In genomic region chr1:1542766-1543705, GRCh38 we compare ENCODE assay signal across 20 cellular contexts. TPM values are rescaled to one million over a fixed set of nuclear protein-coding genes. Genes with fewer than 3 reads are reported as not detected.
DNase-seq lines count a peak whose midpoint lies in the region; ATAC-seq, FAIRE-seq and TF ChIP-seq lines count a peak whose summit lies in the region.
"Had no signal": no experiment of that assay in that cellular context is flagged by ENCODE, and none has a peak within 500 bp of the region (broad histone marks: within the 10 kb centered on the region; RNA-seq: fewer than 3 reads in every experiment).

No MANE protein-coding gene starts in this region.

- POLR2A ChIA-PET in HCT116 (lab: Charles Lee) (no interaction called here), K562 (lab: Yijun Ruan, JAX) (interaction anchor here (0.6 to 4.7 kb wide), 2 partner anchors 9 to 14 kb away, joined by 4 to 36 read pairs; no protein-coding TSS in a partner anchor)

- H2AFZ ChIP-seq in HCT116 (ENCODE audit: low read depth, low read length, poor library complexity, severe bottlenecking): no peak overlapping the region
- no peak overlapping the region for H2AFZ ChIP-seq in K562 (ENCODE audit: low read depth, low read length)

- CTCF ChIA-PET in HCT116 (lab: Charles Lee): no interaction called here
- CTCF ChIA-PET in K562 (lab: Yijun Ruan, JAX; ENCODE audit: low intra/inter-chr PET ratio): no interaction called here

- H3K4me1 ChIP-seq in HCT116 (ENCODE audit: control insufficient read depth in 1 of 2, insufficient read depth in 2 of 2, low read length in 2 of 2): no peaks in the 10 kb centered on the region
- peaks cover 0 to 38% of the 10 kb centered on the region in 2 experiments; a peak in 2 of 5 replicates for H3K4me1 ChIP-seq in K562 (replicated peaks in 1 of 2; ENCODE audit: control insufficient read depth in 2 of 2, insufficient read depth in 2 of 2, low read length in 2 of 2)
- H3K4me1 ChIP-seq in mucosa of descending colon (ENCODE audit: low read depth): peaks cover 10% of the 10 kb centered on the region

- RAD21 ChIA-PET in HCT116 (lab: Charles Lee; ENCODE audit: low non-redundant PET in 1 of 2, low total read pairs in 2 of 2, uncharacterized antibody in 2 of 2, unreplicated experiment in 2 of 2): no interaction called here

- 0 out of 2 replicates have a peak, but pooled peaks have one; percentile 25 for ATAC-seq in HCT116
- ATAC-seq in K562: peak; percentile 72
- ATAC-seq in mucosa of descending colon: peak; percentile 5
- no peak for ATAC-seq in HG02885 (IDR thresholded peaks at IDR 0.05; ENCODE audit: poor library complexity, unreplicated experiment)
- ATAC-seq: activated naive CD4-positive, alpha-beta T cell treated with anti-CD3 and anti-CD28 coated beads, Interleukin-2, amount 50 U/mL, for 72 hours; activated T-cell treated with anti-CD3 and anti-CD28 coated beads, Interleukin-2, amount 50 U/mL, for 4 hours; gastroesophageal sphincter; stimulated activated effector memory CD8-positive, alpha-beta T cell treated with anti-CD3 and anti-CD28 coated beads, Interleukin-12 subunit alpha, Interleukin-12 subunit beta, amount 100 ng/mL, for 72 hours had no signal

- H3K4me3 ChIP-seq in HCT116 (replicated peaks in 1 of 2; ENCODE audit: low read depth in 1 of 2, low read length in 2 of 2) (no peak overlapping the region), K562 (no peak overlapping the region), mucosa of descending colon (no peak overlapping the region)
- H3K4me3 ChIP-seq: gastroesophageal sphincter, SK-N-MC, thyroid gland had no signal

- H3K79me2 ChIP-seq in HCT116 (ENCODE audit: insufficient read depth, low read length): peaks cover 3% of the 10 kb centered on the region; the same call in 1 of the 2 replicates
- peaks cover 10% of the 10 kb centered on the region; the same call in 2 of the 3 replicates for H3K79me2 ChIP-seq in K562 (ENCODE audit: control insufficient read depth, insufficient read depth, low read length)

- H3K27me3 ChIP-seq in HCT116 (ENCODE audit: insufficient read depth, low read length): no peaks in the 10 kb centered on the region
- no peaks in the 10 kb centered on the region for H3K27me3 ChIP-seq in K562 (ENCODE audit: control insufficient read depth in 2 of 2, insufficient read depth in 2 of 2, low read length in 2 of 2)
- H3K27me3 ChIP-seq: gastroesophageal sphincter, thyroid gland had no signal

- intact Hi-C loops in HCT116 (cut with micrococcal nuclease): no loop called here
- intact Hi-C loops in K562 (cut with micrococcal nuclease): no loop called here
- intact Hi-C loops in mucosa of descending colon (cut with DNase I, micrococcal nuclease): no loop called here

- H3K4me2 ChIP-seq in HCT116 (ENCODE audit: low read length): no peak overlapping the region
- H3K4me2 ChIP-seq in K562 (ENCODE audit: insufficient read depth, low read length): no peak overlapping the region
- H3K4me2 ChIP-seq: KMS-11 had no signal

- no peak overlapping the region for H3K27ac ChIP-seq in HCT116 (ENCODE audit: low read depth, low read length)
- H3K27ac ChIP-seq in K562 (ENCODE audit: extremely low read depth, low read depth, low read length): no peak overlapping the region
- H3K27ac ChIP-seq: gastroesophageal sphincter, KMS-11, SK-N-MC, thyroid gland had no signal

- H3K9me3 ChIP-seq in HCT116 (ENCODE audit: control insufficient read depth in 1 of 2, insufficient read depth in 1 of 2, low read depth in 1 of 2, low read length in 2 of 2) (no peaks in the 10 kb centered on the region), K562 (replicated peaks; ENCODE audit: control insufficient read depth, insufficient read depth, low read depth, low read length) (no peaks in the 10 kb centered on the region), mucosa of descending colon (no peaks in the 10 kb centered on the region)
- H3K9me3 ChIP-seq: gastroesophageal sphincter, thyroid gland had no signal

- TF ChIP-seq RAD21 in HCT116 (IDR thresholded peaks at IDR 0.05; ENCODE audit: low read depth): no peak
- TF ChIP-seq RAD21 in K562 (CRISPR knock-in tag; conservative IDR thresholded peaks at IDR 0.05 in 1 of 2, IDR thresholded peaks at IDR 0.05 in 1 of 2): no peak

- 94% methylated on average over 37 of the region's 45 CpGs for WGBS in K562 (ENCODE audit: insufficient coverage, low coverage, missing lambda C conversion rate)

- H4K20me1 ChIP-seq in HCT116 (ENCODE audit: insufficient read depth) (no peaks in the 10 kb centered on the region), K562 (replicated peaks; ENCODE audit: control insufficient read depth, insufficient read depth, low read length) (peaks cover 3% of the 10 kb centered on the region; the same call in 1 of the 2 replicates)

- no peak for TF ChIP-seq EP300 in K562 (IDR thresholded peaks at IDR 0.05; ENCODE audit: low read length)

- BruUV-seq in HCT116 (replicated peaks; lab: Mats Ljungman, UMichigan) (no TSS peak), K562 (replicated peaks; lab: Mats Ljungman, UMichigan) (no TSS peak)

- DNase-seq in HCT116 (ENCODE audit: low read depth, low spot score) (no peak), K562 (ENCODE audit: extremely low read depth in 1 of 4, low spot score in 3 of 4) (peak in 2 of 4 experiments; percentile 21 to 59), mucosa of descending colon (peak in 1 of 3 donors; percentile 51)
- no peak for DNase-seq in stimulated activated CD4-positive, alpha-beta T cell treated with anti-CD3 and anti-CD28 coated beads, Interleukin-1b, Interleukin-23, amount 100 ng/mL, for 48 hours
- no peak for DNase-seq in stimulated activated CD4-positive, alpha-beta T cell treated with anti-CD3 and anti-CD28 coated beads, Interleukin-4, amount 100 ng/mL, for 4 hours
- DNase-seq: activated T-cell treated with anti-CD3 and anti-CD28 coated beads, Interleukin-2, amount 50 U/mL, for 4 hours; DND-41; NCI-H1105; NCI-H2107; NCI-H526; T-helper 9 cell had no signal

- no peaks in the 10 kb centered on the region for H3K9me1 ChIP-seq in K562 (ENCODE audit: control insufficient read depth, insufficient read depth, low read length)

- H3K9ac ChIP-seq in HCT116 (ENCODE audit: low read length) (no peak overlapping the region), K562 (ENCODE audit: insufficient read depth in 1 of 2, low read depth in 2 of 2, low read length in 2 of 2) (no peak overlapping the region; a peak in 1 of 4 replicates)
- H3K9ac ChIP-seq: KMS-11 had no signal

- TF ChIP-seq POLR2A in HCT116 (IDR thresholded peaks at IDR 0.05; ENCODE audit: borderline replicate concordance, extremely low read depth, insufficient read depth, insufficient read length) (no peak), K562 (conservative IDR thresholded peaks at IDR 0.05) (no peak)

- in situ Hi-C loops in K562 (cut with MboI): no loop called here

- no peak for FAIRE-seq in K562 (lab: Jason Lieb, UNC)
- FAIRE-seq: GM18507 had no signal

- H3K36me3 ChIP-seq in HCT116 (ENCODE audit: control insufficient read depth in 1 of 2, insufficient read depth in 2 of 2, low read length in 2 of 2): 0 out of 4 replicates have a peak, but pooled peaks cover 0 to 2% of the 10 kb centered on the region in 2 experiments
- peaks cover 74% of the 10 kb centered on the region for H3K36me3 ChIP-seq in K562 (ENCODE audit: control insufficient read depth, insufficient read depth, low read length)
- no peaks in the 10 kb centered on the region for H3K36me3 ChIP-seq in mucosa of descending colon (ENCODE audit: low read depth)

- H3K9me2 ChIP-seq in HCT116 (ENCODE audit: insufficient read depth): no peaks in the 10 kb centered on the region

- no peak for TF ChIP-seq CTCF in HCT116 (IDR thresholded peaks at IDR 0.05 in 2 of 3, conservative IDR thresholded peaks at IDR 0.05 in 1 of 3; ENCODE audit: borderline replicate concordance in 1 of 3, insufficient read depth in 1 of 3, low read depth in 2 of 3, low read length in 2 of 3)
- TF ChIP-seq CTCF in K562 (IDR thresholded peaks at IDR 0.05 in 2 of 3, conservative IDR thresholded peaks at IDR 0.05 in 1 of 3; ENCODE audit: insufficient read depth in 2 of 3, low read depth in 1 of 3, low read length in 3 of 3): no peak
- no peak for TF ChIP-seq CTCF in mucosa of descending colon (IDR thresholded peaks at IDR 0.05)

RNA-seq across cellular contexts. Expression of gene TMEM240, which starts 2.6 kb away (rescaled TPM):
- total RNA-seq in HCT116 (2021; ENCODE audit: unreplicated experiment) (2.3 TPM), K562 (2014; rRNA removed) (0.78 TPM in 1 of 2 replicates, not detected in the other), K562 (2014; rRNA removed; fragmentation: Illumina TruSeq; extraction: Trizol) (not detected in 2 replicates), K562 (2015; rRNA removed; fragmentation: Illumina TruSeq; extraction: Trizol) (0.38 and 0.43 TPM in 2 replicates), K562 (2021) (1.3 and 2.0 TPM in 2 replicates), mucosa of descending colon (10 to 100 TPM in 1 of 3 donors, 1 to 10 TPM in 1, not detected in 1; 1.5 to 12.2 TPM)
- 1.1 and 1.6 TPM in 2 replicates for polyA plus RNA-seq in HCT116 (2012)
- total RNA-seq in K562 (2011; cell fraction: chromatin; rRNA removed; ENCODE audit: low replicate concordance): 1.2 and 8.3 TPM in 2 replicates
- 5.3 and 6.0 TPM in 2 replicates for total RNA-seq in K562 (2011; cell fraction: nucleolus; rRNA removed)
- total RNA-seq in K562 (2011; cell fraction: nucleoplasm; rRNA removed): 2.6 and 6.0 TPM in 2 replicates
- polyA plus RNA-seq in K562 (2011; rRNA removed) (0.24 TPM in 2 replicates), K562 (2014; fragmentation: Illumina TruSeq; extraction: Trizol) (not detected in 2 replicates), K562 (2014; fragmentation: Nextera tagmentation; extraction: Ambion mirVana) (not detected), K562 (2014; rRNA removed) (0.28 and 0.94 TPM in 2 replicates)
- polyA plus RNA-seq in K562 (2011; cell fraction: cytosol; rRNA removed): 0.46 TPM in 1 of 2 replicates, not detected in the other
- 3.5 and 8.1 TPM in 2 replicates for polyA plus RNA-seq in K562 (2011; cell fraction: nucleus; rRNA removed)
- polyA plus RNA-seq in K562 (2012): 1.1 and 3.2 TPM in 2 replicates
- polyA minus RNA-seq in K562 (2011; rRNA and poly(A)+ RNA removed): not detected in 2 replicates
- polyA minus RNA-seq in K562 (2011; cell fraction: cytosol; rRNA and poly(A)+ RNA removed): not detected in 2 replicates
- polyA minus RNA-seq in K562 (2011; cell fraction: nucleus; rRNA and poly(A)+ RNA removed): 0.56 and 0.67 TPM in 2 replicates
- total RNA-seq: H4 had no signal

RNA-seq across cellular contexts. Expression of gene ATAD3A, which starts 31.1 kb away (rescaled TPM):
- total RNA-seq in HCT116 (2021; ENCODE audit: unreplicated experiment): 92.3 TPM
- polyA plus RNA-seq in HCT116 (2012): 59.7 and 59.8 TPM in 2 replicates
- total RNA-seq in K562 (2011; cell fraction: chromatin; rRNA removed; ENCODE audit: low replicate concordance): 54.7 and 190 TPM in 2 replicates
- 155 and 182 TPM in 2 replicates for total RNA-seq in K562 (2011; cell fraction: nucleolus; rRNA removed)
- total RNA-seq in K562 (2011; cell fraction: nucleoplasm; rRNA removed): 64.8 and 77.4 TPM in 2 replicates
- 173 and 183 TPM in 2 replicates for total RNA-seq in K562 (2014; rRNA removed)
- total RNA-seq in K562 (2014; rRNA removed; fragmentation: Illumina TruSeq; extraction: Trizol): 18.6 and 20.2 TPM in 2 replicates
- 80.1 and 87.1 TPM in 2 replicates for total RNA-seq in K562 (2015; rRNA removed; fragmentation: Illumina TruSeq; extraction: Trizol)
- 151 and 167 TPM in 2 replicates for total RNA-seq in K562 (2021)
- 36.7 and 40.8 TPM in 2 replicates for polyA plus RNA-seq in K562 (2011; rRNA removed)
- 47.1 and 118 TPM in 2 replicates for polyA plus RNA-seq in K562 (2011; cell fraction: cytosol; rRNA removed)
- polyA plus RNA-seq in K562 (2011; cell fraction: nucleus; rRNA removed): 98.3 and 162 TPM in 2 replicates
- 69.9 and 90.0 TPM in 2 replicates for polyA plus RNA-seq in K562 (2012)
- 29.2 and 90.5 TPM in 2 replicates for polyA plus RNA-seq in K562 (2014; fragmentation: Illumina TruSeq; extraction: Trizol)
- 1 to 10 TPM in 1 of 2 experiments, under 1 TPM in 1; 0.10 to 1.0 TPM for polyA plus RNA-seq in K562 (2014; fragmentation: Nextera tagmentation; extraction: Ambion mirVana)
- 123 and 131 TPM in 2 replicates for polyA plus RNA-seq in K562 (2014; rRNA removed)
- 14.9 and 33.5 TPM in 2 replicates for polyA minus RNA-seq in K562 (2011; rRNA and poly(A)+ RNA removed)
- 50.2 and 62.0 TPM in 2 replicates for polyA minus RNA-seq in K562 (2011; cell fraction: cytosol; rRNA and poly(A)+ RNA removed)
- 28.4 and 31.9 TPM in 2 replicates for polyA minus RNA-seq in K562 (2011; cell fraction: nucleus; rRNA and poly(A)+ RNA removed)
- total RNA-seq in mucosa of descending colon: 10 to 100 TPM; 18.8 to 35.1 (median 20.8) TPM

RNA-seq across cellular contexts. Expression of gene SSU72, which starts 31.6 kb away (rescaled TPM):
- total RNA-seq in HCT116 (2021; ENCODE audit: unreplicated experiment) (134 TPM), K562 (2014; rRNA removed) (157 and 175 TPM in 2 replicates), K562 (2014; rRNA removed; fragmentation: Illumina TruSeq; extraction: Trizol) (75.3 and 77.6 TPM in 2 replicates), K562 (2015; rRNA removed; fragmentation: Illumina TruSeq; extraction: Trizol) (79.3 and 80.4 TPM in 2 replicates), K562 (2021) (185 and 187 TPM in 2 replicates), mucosa of descending colon (100 to 1,000 TPM; 117 to 123 (median 120) TPM)
- 76.4 and 94.8 TPM in 2 replicates for polyA plus RNA-seq in HCT116 (2012)
- 158 and 318 TPM in 2 replicates for total RNA-seq in K562 (2011; cell fraction: chromatin; rRNA removed; ENCODE audit: low replicate concordance)
- 177 TPM in 2 replicates for total RNA-seq in K562 (2011; cell fraction: nucleolus; rRNA removed)
- 165 and 176 TPM in 2 replicates for total RNA-seq in K562 (2011; cell fraction: nucleoplasm; rRNA removed)
- polyA plus RNA-seq in K562 (2011; rRNA removed) (77.5 and 94.6 TPM in 2 replicates), K562 (2014; fragmentation: Illumina TruSeq; extraction: Trizol) (184 and 187 TPM in 2 replicates), K562 (2014; fragmentation: Nextera tagmentation; extraction: Ambion mirVana) (10 to 100 TPM; 70.8 to 90.8 TPM), K562 (2014; rRNA removed) (201 and 217 TPM in 2 replicates)
- polyA plus RNA-seq in K562 (2011; cell fraction: cytosol; rRNA removed): 108 and 136 TPM in 2 replicates
- 118 and 152 TPM in 2 replicates for polyA plus RNA-seq in K562 (2011; cell fraction: nucleus; rRNA removed)
- polyA plus RNA-seq in K562 (2012): 185 and 187 TPM in 2 replicates
- polyA minus RNA-seq in K562 (2011; rRNA and poly(A)+ RNA removed): 79.6 and 115 TPM in 2 replicates
- 73.7 and 101 TPM in 2 replicates for polyA minus RNA-seq in K562 (2011; cell fraction: cytosol; rRNA and poly(A)+ RNA removed)
- 42.8 and 44.6 TPM in 2 replicates for polyA minus RNA-seq in K562 (2011; cell fraction: nucleus; rRNA and poly(A)+ RNA removed)

RNA-seq across cellular contexts. Expression of gene FNDC10, which starts 56.9 kb away (rescaled TPM):
- 8.4 TPM for total RNA-seq in HCT116 (2021; ENCODE audit: unreplicated experiment)
- 4.1 and 6.1 TPM in 2 replicates for polyA plus RNA-seq in HCT116 (2012)
- 0.83 and 3.0 TPM in 2 replicates for total RNA-seq in K562 (2011; cell fraction: chromatin; rRNA removed; ENCODE audit: low replicate concordance)
- 3.7 and 4.7 TPM in 2 replicates for total RNA-seq in K562 (2011; cell fraction: nucleolus; rRNA removed)
- 2.1 and 4.0 TPM in 2 replicates for total RNA-seq in K562 (2011; cell fraction: nucleoplasm; rRNA removed)
- total RNA-seq in K562 (2014; rRNA removed): 2.2 and 3.1 TPM in 2 replicates
- 0.29 TPM in 1 of 2 replicates, not detected in the other for total RNA-seq in K562 (2014; rRNA removed; fragmentation: Illumina TruSeq; extraction: Trizol)
- total RNA-seq in K562 (2015; rRNA removed; fragmentation: Illumina TruSeq; extraction: Trizol): 2.9 and 3.8 TPM in 2 replicates
- 6.3 and 7.7 TPM in 2 replicates for total RNA-seq in K562 (2021)
- 1.4 and 2.3 TPM in 2 replicates for polyA plus RNA-seq in K562 (2011; rRNA removed)
- 4.3 and 18.6 TPM in 2 replicates for polyA plus RNA-seq in K562 (2011; cell fraction: cytosol; rRNA removed)
- polyA plus RNA-seq in K562 (2011; cell fraction: nucleus; rRNA removed): 2.5 and 5.4 TPM in 2 replicates
- 6.7 and 7.8 TPM in 2 replicates for polyA plus RNA-seq in K562 (2012)
- 1.6 and 4.4 TPM in 2 replicates for polyA plus RNA-seq in K562 (2014; fragmentation: Illumina TruSeq; extraction: Trizol)
- under 1 TPM; 0.08 to 0.11 TPM for polyA plus RNA-seq in K562 (2014; fragmentation: Nextera tagmentation; extraction: Ambion mirVana)
- 3.2 and 5.5 TPM in 2 replicates for polyA plus RNA-seq in K562 (2014; rRNA removed)
- polyA minus RNA-seq in K562 (2011; rRNA and poly(A)+ RNA removed): 0.45 and 1.0 TPM in 2 replicates
- polyA minus RNA-seq in K562 (2011; cell fraction: cytosol; rRNA and poly(A)+ RNA removed): 7.0 and 9.5 TPM in 2 replicates
- polyA minus RNA-seq in K562 (2011; cell fraction: nucleus; rRNA and poly(A)+ RNA removed): 2.7 and 3.0 TPM in 2 replicates
- total RNA-seq in mucosa of descending colon: 1 to 10 TPM; 1.2 to 3.2 (median 3.1) TPM
